ENCODE assay signal across 13 cellular contexts in the genomic region with DNA sequence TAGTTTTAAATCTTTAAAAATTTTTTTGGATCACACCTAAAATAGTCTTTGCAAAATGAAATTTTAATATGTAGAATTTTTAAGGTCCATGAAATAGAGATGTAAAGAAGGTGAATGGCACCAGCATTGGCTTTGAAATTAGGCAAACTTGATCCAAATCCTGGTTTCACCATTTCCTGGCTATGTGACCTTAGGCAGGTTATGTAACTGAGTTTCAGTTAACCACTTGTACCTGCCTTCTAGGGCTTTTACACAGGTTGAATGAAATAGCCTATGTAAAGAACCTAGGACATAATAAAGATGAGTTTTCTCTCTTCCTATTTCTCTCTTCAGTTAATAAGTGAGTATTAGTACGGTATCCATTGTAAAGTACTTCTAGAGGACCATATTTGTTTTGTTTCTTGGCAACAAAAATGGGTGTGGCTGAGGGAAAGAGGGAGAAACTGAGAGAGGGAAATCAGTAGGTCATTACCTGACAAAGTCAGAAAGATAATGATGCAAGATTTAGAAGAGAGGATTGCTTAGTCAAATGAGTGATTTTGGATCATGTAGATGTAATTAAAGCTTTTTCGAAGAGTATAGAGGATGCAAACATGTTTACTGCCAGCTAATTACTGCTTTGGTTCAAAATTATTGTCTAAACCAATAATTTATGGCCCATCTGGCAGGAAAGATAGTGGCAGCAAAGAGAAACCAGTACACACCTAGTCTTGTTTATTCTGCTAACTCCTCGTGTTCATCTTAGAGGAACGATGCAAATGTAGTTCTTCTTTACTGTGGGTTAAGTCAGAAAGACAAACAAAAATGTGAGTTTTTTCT.
A peak's percentile ranks its signal among the peaks of the same experiment; 100 is the strongest.
DNase-seq lines count a peak whose midpoint lies in the region; ATAC-seq, FAIRE-seq and TF ChIP-seq lines count a peak whose summit lies in the region.
"Had no signal": no experiment of that assay in that cellular context is flagged by ENCODE, and none has a peak within 500 bp of the region (broad histone marks: within the 10 kb centered on the region; RNA-seq: fewer than 3 reads in every experiment).

No MANE protein-coding gene starts in this region.

- TF ChIP-seq EP300 in GM12878 (IDR thresholded peaks at IDR 0.05; ENCODE audit: borderline replicate concordance in 1 of 2, control insufficient read depth in 1 of 2, low read depth in 2 of 2, low read length in 2 of 2) = no peak

- H3K4me3 ChIP-seq in Karpas-422 (ENCODE audit: low read length) (0 out of 2 replicates have a peak overlapping the region, but pooled peaks have one; percentile 27), GM12878 (no peak overlapping the region)
- H3K4me3 ChIP-seq: gastroesophageal sphincter, lung, transverse colon had no signal

- H3K36me3 ChIP-seq in Karpas-422 (ENCODE audit: insufficient read depth, low read length) (no peaks in the 10 kb centered on the region), GM12878 (ENCODE audit: control insufficient read depth in 2 of 2, insufficient read depth in 2 of 2, low read length in 1 of 2) (no peaks in the 10 kb centered on the region)
- H3K36me3 ChIP-seq: gastroesophageal sphincter, transverse colon had no signal

- H3K9me2 ChIP-seq in Karpas-422 (replicated peaks; ENCODE audit: insufficient read depth, low read length) = no peaks in the 10 kb centered on the region

- H3K79me2 ChIP-seq in Karpas-422 (ENCODE audit: low read length) (peaks cover 56% of the 10 kb centered on the region), GM12878 (ENCODE audit: control insufficient read depth, insufficient read depth, low read length) (peaks cover 1% of the 10 kb centered on the region)

- H4K20me1 ChIP-seq in Karpas-422 (ENCODE audit: insufficient read depth, low read depth, low read length) = no peaks in the 10 kb centered on the region
- H4K20me1 ChIP-seq in GM12878 (ENCODE audit: control insufficient read depth, insufficient read depth) = no peaks in the 10 kb centered on the region

- BruUV-seq in GM12878 (replicated peaks; lab: Mats Ljungman, UMichigan) = no TSS peak

- intact Hi-C loops in GM12878 (cut with micrococcal nuclease; ENCODE audit: unreplicated experiment) = no loop called here

- H3K9ac ChIP-seq in Karpas-422 (ENCODE audit: low read length) (peak overlapping the region; percentile 35; the same call in 1 of the 2 replicates), GM12878 (ENCODE audit: control insufficient read depth, insufficient read depth, low read length) (no peak overlapping the region)

- H3K27ac ChIP-seq in Karpas-422 (ENCODE audit: low read length) (peak overlapping the region; percentile 73), GM12878 (ENCODE audit: control insufficient read depth, insufficient read depth) (no peak overlapping the region)
- H3K27ac ChIP-seq: gastroesophageal sphincter had no signal

- no peak overlapping the region for H3K4me3 Mint-ChIP-seq in nephron
- H3K4me3 Mint-ChIP-seq in activated CD8-positive, alpha-beta T cell treated with anti-CD3 and anti-CD28 coated beads, Interleukin-2, amount 10 ng/mL, durations not matched to agents 7 days and 5 days = no peak overlapping the region

- H3K4me1 ChIP-seq in Karpas-422 (ENCODE audit: low read length) = peaks cover 44% of the 10 kb centered on the region
- H3K4me1 ChIP-seq in GM12878 (ENCODE audit: control insufficient read depth, insufficient read depth, low read length) = peaks cover 15% of the 10 kb centered on the region

- TF ChIP-seq POLR2A in GM12878 (IDR thresholded peaks at IDR 0.05; ENCODE audit: low read depth, low read length) = no peak

- RAD21 ChIA-PET in GM12878 (lab: Charles Lee; ENCODE audit: unreplicated experiment) = no interaction called here

- SMC1A ChIA-PET in GM12878 (lab: Charles Lee; ENCODE audit: uncharacterized antibody, unreplicated experiment) = no interaction called here

- ATAC-seq in GM18867 (IDR thresholded peaks at IDR 0.05; ENCODE audit: unreplicated experiment) = peak; percentile 44
- ATAC-seq in GM12878 = peak; percentile 18
- ATAC-seq in activated CD8-positive, alpha-beta T cell treated with anti-CD3 and anti-CD28 coated beads, Interleukin-2, amount 10 ng/mL, durations not matched to agents 7 days and 5 days = no peak
- ATAC-seq: gastroesophageal sphincter had no signal

- no peak for TF ChIP-seq CTCF in GM12878 (IDR thresholded peaks at IDR 0.05 in 2 of 3, conservative IDR thresholded peaks at IDR 0.05 in 1 of 3; ENCODE audit: control insufficient read depth in 2 of 3, extremely low read depth in 1 of 3, insufficient read depth in 1 of 3, low read depth in 3 of 3, low read length in 3 of 3)
- no peak for TF ChIP-seq CTCF in nephron (IDR thresholded peaks at IDR 0.05; ENCODE audit: unreplicated experiment in 3 of 3)

- H3K9me3 ChIP-seq in Karpas-422 (ENCODE audit: low read length) (no peaks in the 10 kb centered on the region), GM12878 (replicated peaks; ENCODE audit: control insufficient read depth, insufficient read depth, low read length) (no peaks in the 10 kb centered on the region)
- H3K9me3 ChIP-seq: gastroesophageal sphincter, transverse colon had no signal

- FAIRE-seq in GM12878 (lab: Jason Lieb, UNC) = peak; percentile 74
- FAIRE-seq: colon had no signal

- H3K4me1 Mint-ChIP-seq in nephron = peaks cover 51% of the 10 kb centered on the region
- no peaks in the 10 kb centered on the region for H3K4me1 Mint-ChIP-seq in activated CD8-positive, alpha-beta T cell treated with anti-CD3 and anti-CD28 coated beads, Interleukin-2, amount 10 ng/mL, durations not matched to agents 7 days and 5 days (ENCODE audit: low read depth)

- H3K9me3 Mint-ChIP-seq in nephron = no peaks in the 10 kb centered on the region
- H3K9me3 Mint-ChIP-seq in activated CD8-positive, alpha-beta T cell treated with anti-CD3 and anti-CD28 coated beads, Interleukin-2, amount 10 ng/mL, durations not matched to agents 7 days and 5 days (ENCODE audit: insufficient read depth) = no peaks in the 10 kb centered on the region

- WGBS in GM12878 (ENCODE audit: insufficient coverage, insufficient replicate concordance, low lambda C conversion rate, missing lambda C conversion rate) = 4% methylated on average over 4 of the region's 4 CpGs

- no peak for TF ChIP-seq RAD21 in GM12878 (IDR thresholded peaks at IDR 0.05; ENCODE audit: insufficient read depth, low read depth, low read length)

- in situ Hi-C loops in GM12878 (cut with MboI) = no loop called here

- no peaks in the 10 kb centered on the region for H3K27me3 Mint-ChIP-seq in nephron (ENCODE audit: low read depth)
- H3K27me3 Mint-ChIP-seq in activated CD8-positive, alpha-beta T cell treated with anti-CD3 and anti-CD28 coated beads, Interleukin-2, amount 10 ng/mL, durations not matched to agents 7 days and 5 days (ENCODE audit: low read depth) = no peaks in the 10 kb centered on the region

- H3K27me3 ChIP-seq in Karpas-422 (ENCODE audit: low read length) (no peaks in the 10 kb centered on the region), GM12878 (replicated peaks in 1 of 2; ENCODE audit: control insufficient read depth in 2 of 2, insufficient read depth in 2 of 2, low read length in 1 of 2) (no peaks in the 10 kb centered on the region)
- H3K27me3 ChIP-seq: gastroesophageal sphincter, transverse colon had no signal

- H2AFZ ChIP-seq in Karpas-422 (ENCODE audit: low read length) (no peak overlapping the region), GM12878 (ENCODE audit: control insufficient read depth, low read depth, low read length) (no peak overlapping the region)

- H3K36me3 Mint-ChIP-seq in nephron (ENCODE audit: low read depth) = peaks cover 7% of the 10 kb centered on the region
- H3K36me3 Mint-ChIP-seq in activated CD8-positive, alpha-beta T cell treated with anti-CD3 and anti-CD28 coated beads, Interleukin-2, amount 10 ng/mL, durations not matched to agents 7 days and 5 days (ENCODE audit: low read depth) = no peaks in the 10 kb centered on the region

- CTCF ChIA-PET in GM12878 (lab: Yijun Ruan, JAX) = no interaction called here
- CTCF ChIA-PET in activated CD8-positive, alpha-beta T cell treated with anti-CD3 and anti-CD28 coated beads, Interleukin-2, amount 10 ng/mL, durations not matched to agents 7 days and 5 days (lab: Charles Lee) = no interaction called here

- H3K4me2 ChIP-seq in Karpas-422 (ENCODE audit: low read depth, low read length, poor library complexity, severe bottlenecking) = peak overlapping the region; percentile 58
- H3K4me2 ChIP-seq in GM12878 (ENCODE audit: control insufficient read depth, insufficient read depth) = peak overlapping the region; percentile 28; the same call in 1 of the 2 replicates

- POLR2A ChIA-PET in GM12878 (lab: Charles Lee) = no interaction called here
- POLR2A ChIA-PET in activated CD8-positive, alpha-beta T cell treated with anti-CD3 and anti-CD28 coated beads, Interleukin-2, amount 10 ng/mL, durations not matched to agents 7 days and 5 days (lab: Charles Lee) = no interaction called here

- H3K27ac Mint-ChIP-seq in nephron = peak overlapping the region; percentile 14 to 52 (median 29)
- H3K27ac Mint-ChIP-seq in activated CD8-positive, alpha-beta T cell treated with anti-CD3 and anti-CD28 coated beads, Interleukin-2, amount 10 ng/mL, durations not matched to agents 7 days and 5 days = no peak overlapping the region

- peak; percentile 45 for DNase-seq in Karpas-422
- DNase-seq in GM12878 (ENCODE audit: low read depth, low spot score) = no peak
- no peak for DNase-seq in activated CD8-positive, alpha-beta T cell treated with anti-CD3 and anti-CD28 coated beads, Interleukin-2, amount 10 ng/mL, durations not matched to agents 7 days and 5 days
- DNase-seq in NCI-H2227 (lab: John Stamatoyannopoulos, UW; ENCODE audit: unreplicated experiment) = no peak
- DNase-seq in DMS79 (lab: John Stamatoyannopoulos, UW) = no peak
- DNase-seq in activated gamma-delta T cell (lab: John Stamatoyannopoulos, UW) = no peak
- DNase-seq: NCI-H345, transverse colon had no signal

TF ChIP-seq in GM12878, 131 proteins besides CTCF, POLR2A, EP300 and RAD21 (continues in another document):
- TF ChIP-seq RBBP5 (conservative IDR thresholded peaks at IDR 0.05) (no peak), BRCA1 (IDR thresholded peaks at IDR 0.05; ENCODE audit: low read depth, low read length) (no peak), POLR2AphosphoS2 (IDR thresholded peaks at IDR 0.05; ENCODE audit: low read depth, low read length) (no peak), DPF2 (IDR thresholded peaks at IDR 0.05) (no peak), ZSCAN29 (IDR thresholded peaks at IDR 0.05) (no peak)
- TF ChIP-seq, protein P1, sequence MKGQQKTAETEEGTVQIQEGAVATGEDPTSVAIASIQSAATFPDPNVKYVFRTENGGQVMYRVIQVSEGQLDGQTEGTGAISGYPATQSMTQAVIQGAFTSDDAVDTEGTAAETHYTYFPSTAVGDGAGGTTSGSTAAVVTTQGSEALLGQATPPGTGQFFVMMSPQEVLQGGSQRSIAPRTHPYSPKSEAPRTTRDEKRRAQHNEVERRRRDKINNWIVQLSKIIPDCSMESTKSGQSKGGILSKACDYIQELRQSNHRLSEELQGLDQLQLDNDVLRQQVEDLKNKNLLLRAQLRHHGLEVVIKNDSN (IDR thresholded peaks at IDR 0.05; ENCODE audit: borderline replicate concordance, extremely low read length, insufficient read depth, low read depth, low read length) = no peak
